In genomic region chr18:23703057-23703986, GRCh38 we compare ENCODE assay signal across 8 cellular contexts. TPM values are rescaled to one million over a fixed set of nuclear protein-coding genes. Genes with fewer than 3 reads are reported as not detected.
DNase-seq lines count a peak whose midpoint lies in the region; ATAC-seq, FAIRE-seq and TF ChIP-seq lines count a peak whose summit lies in the region.

No MANE protein-coding gene starts in this region.

- FAIRE-seq in keratinocyte (lab: Jason Lieb, UNC) = peak; percentile 62
- no peak for FAIRE-seq in urothelium cell line (lab: Jason Lieb, UNC)

- POLR2A ChIA-PET in BJ (lab: Charles Lee) = no interaction called here

- no peaks in the 10 kb centered on the region for H3K4me1 Mint-ChIP-seq in type B pancreatic cell (ENCODE audit: unreplicated experiment)

- H3K9ac ChIP-seq in keratinocyte (ENCODE audit: control insufficient read depth, extremely low read depth, insufficient read depth, low read length) = no peak overlapping the region

- H4K20me1 ChIP-seq in keratinocyte (ENCODE audit: control insufficient read depth, extremely low read depth, insufficient read depth, low read length) = no peaks in the 10 kb centered on the region

- peaks cover 4% of the 10 kb centered on the region for H3K9me3 Mint-ChIP-seq in type B pancreatic cell

- DNase-seq in BJ (ENCODE audit: low read depth) = no peak
- DNase-seq in GM12864 (ENCODE audit: low read depth) = no peak
- peak; percentile 13 for DNase-seq in NCI-H2107 (lab: John Stamatoyannopoulos, UW)
- peak; percentile 42 for DNase-seq in amniotic stem cell (lab: John Stamatoyannopoulos, UW)
- DNase-seq in keratinocyte (ENCODE audit: low read depth, low spot score) = no peak
- no peak for DNase-seq in type B pancreatic cell (ENCODE audit: extremely low spot score, unreplicated experiment)
- no peak for DNase-seq in urothelium cell line (ENCODE audit: low spot score)

- H3K27me3 Mint-ChIP-seq in type B pancreatic cell = peaks cover 25% of the 10 kb centered on the region

- no peaks in the 10 kb centered on the region for H3K4me1 ChIP-seq in keratinocyte (ENCODE audit: control insufficient read depth, extremely low read depth, insufficient read depth, low read length)

- dilution Hi-C loops in keratinocyte (cut with MboI; ENCODE audit: extremely low pct_ligation_motif_present, low sequenced_read_pairs) = no loop called here

- H3K4me3 Mint-ChIP-seq in type B pancreatic cell = no peak overlapping the region

- CTCF ChIA-PET in BJ (lab: Yijun Ruan, JAX) = interaction anchor here (0.6 to 4.7 kb wide), 52 partner anchors 8 to 229 kb away, joined by 3 to 102 read pairs (median 4); partner anchors contain the start of genes LAMA3, NPC1 and RMC1

- H3K9me3 ChIP-seq in keratinocyte (ENCODE audit: control insufficient read depth, low read depth, low read length) = no peaks in the 10 kb centered on the region

- H3K36me3 Mint-ChIP-seq in type B pancreatic cell = no peaks in the 10 kb centered on the region

- TF ChIP-seq CTCF in BJ (IDR thresholded peaks at IDR 0.05; ENCODE audit: insufficient read depth, low read depth, low read length) = peak; percentile 62
- peak; percentile 36 for TF ChIP-seq CTCF in GM12864 (IDR thresholded peaks at IDR 0.05; ENCODE audit: low read depth, low read length, missing control alignments)
- TF ChIP-seq CTCF in keratinocyte (optimal IDR thresholded peaks at IDR 0.05 in 1 of 3, IDR thresholded peaks at IDR 0.05 in 1 of 3, conservative IDR thresholded peaks at IDR 0.05 in 1 of 3; ENCODE audit: extremely low read depth in 1 of 3, insufficient read depth in 2 of 3, low read length in 3 of 3) = peak; percentile 56 to 75 (median 65)
- TF ChIP-seq CTCF in type B pancreatic cell (conservative IDR thresholded peaks at IDR 0.05) = peak; percentile 68

- no peaks in the 10 kb centered on the region for H3K9me1 ChIP-seq in keratinocyte (ENCODE audit: control insufficient read depth, extremely low read depth, insufficient read depth, low read length)

- no peak for ATAC-seq in GM18517 (IDR thresholded peaks at IDR 0.05; ENCODE audit: unreplicated experiment)

- H3K27ac Mint-ChIP-seq in type B pancreatic cell = no peak overlapping the region

- no peak overlapping the region for H2AFZ ChIP-seq in keratinocyte (ENCODE audit: control insufficient read depth, low read length)

- H3K4me2 ChIP-seq in keratinocyte (ENCODE audit: control insufficient read depth, extremely low read depth, insufficient read depth, low read depth, low read length) = no peak overlapping the region

- H3K36me3 ChIP-seq in BJ (ENCODE audit: control insufficient read depth, insufficient read depth, low read length) (no peaks in the 10 kb centered on the region), keratinocyte (ENCODE audit: control insufficient read depth in 2 of 2, extremely low read depth in 1 of 2, insufficient read depth in 2 of 2, low read length in 2 of 2) (no peaks in the 10 kb centered on the region)

- no peaks in the 10 kb centered on the region for H3K79me2 ChIP-seq in keratinocyte (ENCODE audit: control insufficient read depth, insufficient read depth, low read length)

- H3K4me3 ChIP-seq in BJ (ENCODE audit: low read depth, low read length) (no peak overlapping the region), GM12864 (ENCODE audit: low read depth, low read length) (no peak overlapping the region), keratinocyte (ENCODE audit: control insufficient read depth in 2 of 3, extremely low read depth in 1 of 3, insufficient read depth in 2 of 3, low read depth in 1 of 3, low read length in 3 of 3) (no peak overlapping the region)

- no peak overlapping the region for H3K27ac ChIP-seq in keratinocyte (ENCODE audit: control insufficient read depth, insufficient read depth, low read length)

- H3K27me3 ChIP-seq in BJ (ENCODE audit: control insufficient read depth, insufficient read depth, low read length) (no peaks in the 10 kb centered on the region; the same call in 1 of the 2 replicates), keratinocyte (ENCODE audit: control insufficient read depth, extremely low read depth, insufficient read depth, low read length) (no peaks in the 10 kb centered on the region)

RNA-seq across cellular contexts. Expression of gene LAMA3, which starts 14.1 kb away (rescaled TPM):
- polyA plus RNA-seq in BJ (2011; rRNA removed) (5.6 and 6.6 TPM in 2 replicates), keratinocyte (1,944 to 2,775 TPM (median 2,231 TPM) in 3 replicates)
- polyA minus RNA-seq in BJ (2011; rRNA and poly(A)+ RNA removed) = 4.5 and 6.5 TPM in 2 replicates
- polyA plus RNA-seq in keratinocyte (2011; ENCODE audit: low read depth) = 294 TPM
- 671 and 924 TPM in 2 replicates for polyA plus RNA-seq in keratinocyte (2011; cell fraction: cytosol; rRNA removed)
- polyA plus RNA-seq in keratinocyte (2011; cell fraction: nucleus; rRNA removed) = 3,655 and 3,922 TPM in 2 replicates
- polyA plus RNA-seq in keratinocyte (2012; ENCODE audit: low replicate concordance) = 345 and 1,929 TPM in 2 replicates
- polyA minus RNA-seq in keratinocyte = 1,838 to 2,830 TPM (median 2,688 TPM) in 3 replicates
- 1,658 TPM for polyA minus RNA-seq in keratinocyte (2011; cell fraction: cytosol; rRNA and poly(A)+ RNA removed)
- polyA minus RNA-seq in keratinocyte (2011; cell fraction: nucleus; rRNA and poly(A)+ RNA removed) = 4,085 and 6,592 TPM in 2 replicates
- total RNA-seq in type B pancreatic cell (ENCODE audit: low replicate concordance) = 9.4 and 15.3 TPM in 2 replicates

RNA-seq across cellular contexts. Expression of gene ANKRD29, which starts 40.6 kb away (rescaled TPM):
- polyA plus RNA-seq in BJ (2011; rRNA removed) (4.3 and 4.7 TPM in 2 replicates), keratinocyte (2.4 to 8.5 TPM (median 3.7 TPM) in 3 replicates)
- polyA minus RNA-seq in BJ (2011; rRNA and poly(A)+ RNA removed) = 1.6 and 3.2 TPM in 2 replicates
- polyA plus RNA-seq in keratinocyte (2011; ENCODE audit: low read depth) = 3.0 TPM
- 6.0 and 7.8 TPM in 2 replicates for polyA plus RNA-seq in keratinocyte (2011; cell fraction: cytosol; rRNA removed)
- polyA plus RNA-seq in keratinocyte (2011; cell fraction: nucleus; rRNA removed) = 18.1 and 18.7 TPM in 2 replicates
- polyA plus RNA-seq in keratinocyte (2012; ENCODE audit: low replicate concordance) = 1.9 and 2.9 TPM in 2 replicates
- 2.3 to 5.6 TPM (median 3.3 TPM) in 3 replicates for polyA minus RNA-seq in keratinocyte
- polyA minus RNA-seq in keratinocyte (2011; cell fraction: cytosol; rRNA and poly(A)+ RNA removed) = 5.0 TPM
- 4.9 and 6.1 TPM in 2 replicates for polyA minus RNA-seq in keratinocyte (2011; cell fraction: nucleus; rRNA and poly(A)+ RNA removed)
- total RNA-seq in type B pancreatic cell (ENCODE audit: low replicate concordance) = 2.4 and 3.5 TPM in 2 replicates

Comparison
In these comparisons a context has a peak if more than half of its experiments do, and no peak if none do; other contexts are left out.
1. DNase-seq: peak in NCI-H2107 (single experiment) and amniotic stem cell (single experiment); none in BJ (single experiment), GM12864 (single experiment), keratinocyte (single experiment), type B pancreatic cell (single experiment) and urothelium cell line (single experiment).
2. RNA of gene LAMA3, which starts 14.1 kb away (polyA plus RNA-seq): 294 to 3,922 TPM in keratinocyte; 5.6 to 6.6 TPM in BJ; every median in the first group is over 10 times any median in the second.
3. Peak in every context shown above with its lines, with median percentiles within 50 percentile points of each other: CTCF ChIP-seq.